ENCODE assay signal across 8 cellular contexts in genomic region chr11:18634140-18635032, GRCh38. TPM values are rescaled to one million over a fixed set of nuclear protein-coding genes. Genes with fewer than 3 reads are reported as not detected.
DNase-seq lines count a peak whose midpoint lies in the region; ATAC-seq and TF ChIP-seq lines count a peak whose summit lies in the region.

Gene SPTY2D1 (minus strand): TSS chr11:18634342. CDS start chr11:18634257, 85 bp downstream.

- no peaks in the 10 kb centered on the region for H3K36me3 ChIP-seq in IMR-90 (ENCODE audit: control insufficient read depth, insufficient read depth, low read length)

- TF ChIP-seq CTCF in IMR-90 (conservative IDR thresholded peaks at IDR 0.05; ENCODE audit: low read depth, low read length) (no peak), epithelial cell of esophagus (IDR thresholded peaks at IDR 0.05; ENCODE audit: insufficient read depth, low read depth, low read length, missing control alignments) (no peak)

- WGBS in IMR-90 (ENCODE audit: extremely low coverage in 2 of 2, insufficient read length in 1 of 2), 2 experiments: 1% methylated on average over 25 of the region's 60 CpGs; no CpG with 5 or more reads in 1 of the 2 experiments

- peak within 1 kb of the TSS; percentile 78 for H2BK120ac ChIP-seq in IMR-90 (ENCODE audit: low read depth, low read length)

- H2BK5ac ChIP-seq in IMR-90 (ENCODE audit: low read depth, low read length, poor library complexity, severe bottlenecking): peak within 1 kb of the TSS; percentile 78

- H4K20me1 ChIP-seq in IMR-90 (ENCODE audit: insufficient read depth, low read length): peaks cover 10% of the 10 kb centered on the region; the same call in 1 of the 2 replicates

- H4K5ac ChIP-seq in IMR-90 (ENCODE audit: low read depth, low read length): peak within 1 kb of the TSS; percentile 76

- H2BK20ac ChIP-seq in IMR-90 (ENCODE audit: low read depth, low read length): peak within 1 kb of the TSS; percentile 35; the same call in 1 of the 2 replicates

- in situ Hi-C loops in IMR-90 (cut with MboI; ENCODE audit: low sequenced_read_pairs): no loop called here

- H3K4me3 ChIP-seq in IMR-90 (ENCODE audit: insufficient read depth, low read depth, low read length) (peak within 1 kb of the TSS; percentile 60), epithelial cell of esophagus (ENCODE audit: low read length) (peak within 1 kb of the TSS; percentile 99), mononuclear cell (ENCODE audit: low read length) (peak within 1 kb of the TSS; percentile 95)

- no TSS peak for BruUV-seq in IMR-90 (replicated peaks; lab: Mats Ljungman, UMichigan)

- POLR2A ChIA-PET in IMR-90 (lab: Charles Lee; ENCODE audit: unreplicated experiment): no interaction called here

- CTCF ChIA-PET in IMR-90 (lab: Yijun Ruan, JAX): interaction anchor here (0.6 kb wide), 1 partner anchor 35 kb away, joined by 3 read pairs; no protein-coding TSS in a partner anchor

- peak within 1 kb of the TSS; percentile 59 for H3K23ac ChIP-seq in IMR-90 (ENCODE audit: low read depth, low read length)

- peak within 1 kb of the TSS; percentile 95 for H2AFZ ChIP-seq in IMR-90 (replicated peaks; ENCODE audit: low read length, poor library complexity)

- TF ChIP-seq RAD21 in IMR-90 (IDR thresholded peaks at IDR 0.05; ENCODE audit: low read length): 0 out of 2 replicates have a peak, but pooled peaks have one; percentile 4

- H3K27me3 ChIP-seq in IMR-90 (ENCODE audit: control insufficient read depth, insufficient read depth, low read length) (no peaks in the 10 kb centered on the region), mononuclear cell (ENCODE audit: insufficient read depth, low read length) (no peaks in the 10 kb centered on the region)

- H3K56ac ChIP-seq in IMR-90 (ENCODE audit: extremely low read depth, insufficient read depth, low read length): peak within 1 kb of the TSS; percentile 90

- peak within 1 kb of the TSS; percentile 80 for H3K4me2 ChIP-seq in IMR-90 (ENCODE audit: low read depth, low read length)

- intact Hi-C loops in IMR-90 (cut with micrococcal nuclease): loop anchor here (1.0 to 10.0 kb wide), 3 partner anchors 16 to 240 kb away; partner anchors contain the start of genes LDHA and UEVLD

- peak; percentile 98 for TF ChIP-seq POLR2A in IMR-90 (IDR thresholded peaks at IDR 0.05; ENCODE audit: low read depth, low read length)

- H3K14ac ChIP-seq in IMR-90 (replicated peaks; ENCODE audit: low read depth, low read length): peak within 1 kb of the TSS; percentile 88

- H3K4me1 ChIP-seq in IMR-90 (ENCODE audit: control insufficient read depth, insufficient read depth, low read length): no peaks in the 10 kb centered on the region
- H3K4me1 ChIP-seq in mononuclear cell (ENCODE audit: insufficient read depth, low read length): peaks cover 18% of the 10 kb centered on the region

- H3K18ac ChIP-seq in IMR-90 (ENCODE audit: low read depth, low read length): peak within 1 kb of the TSS; percentile 38

- ATAC-seq in GM21528 (IDR thresholded peaks at IDR 0.05; ENCODE audit: low FRiP score, unreplicated experiment) (peak; percentile 94), IMR-90 (ENCODE audit: low read depth) (peak; percentile 97)

- peak within 1 kb of the TSS; percentile 81 for H4K91ac ChIP-seq in IMR-90 (ENCODE audit: insufficient read depth, low read depth, low read length)

- peaks cover 0 to 14% of the 10 kb centered on the region in 2 experiments; a peak in 2 of 4 replicates for H3K79me1 ChIP-seq in IMR-90 (ENCODE audit: low read depth in 1 of 2, low read length in 2 of 2)

- H3K9me1 ChIP-seq in IMR-90 (ENCODE audit: insufficient read depth, low read length): 0 out of 2 replicates have a peak, but pooled peaks cover 2% of the 10 kb centered on the region

- peak within 1 kb of the TSS; percentile 92 for H3K9ac ChIP-seq in IMR-90 (ENCODE audit: low read depth, low read length)

- dilution Hi-C loops in IMR-90 (cut with HindIII; ENCODE audit: low sequenced_read_pairs, unreplicated experiment): no loop called here

- H3K27ac ChIP-seq in IMR-90 (ENCODE audit: insufficient read depth, low read length): peak within 1 kb of the TSS; percentile 90

- no peaks in the 10 kb centered on the region for H3K9me3 ChIP-seq in IMR-90 (ENCODE audit: control insufficient read depth, insufficient read depth, low read length)
- no peaks in the 10 kb centered on the region for H3K9me3 ChIP-seq in mononuclear cell (ENCODE audit: low read depth, low read length)

- DNase-seq in DMS 273 (lab: John Stamatoyannopoulos, UW; ENCODE audit: unreplicated experiment) (peak; percentile 98), IMR-90 (peak; percentile 99), OCI-M1 (lab: John Stamatoyannopoulos, UW) (peak; percentile 99), activated T-cell treated with anti-CD3 and anti-CD28 coated beads for 24 hours (ENCODE audit: low read depth) (peak; percentile 97), epithelial cell of esophagus (ENCODE audit: low read depth) (peak; percentile 100)
- DNase-seq in stimulated activated CD8-positive, alpha-beta memory T cell treated with anti-CD3 and anti-CD28 coated beads, Interleukin-4, amount 100 ng/mL, for 1 hour (ENCODE audit: low read depth in 2 of 2, low spot score in 1 of 2): peak; percentile 89 to 93

- peak within 1 kb of the TSS; percentile 91 for H3K4ac ChIP-seq in IMR-90 (ENCODE audit: low read depth, low read length)

- peak within 1 kb of the TSS; percentile 55; the same call in 2 of the 3 replicates for H2BK15ac ChIP-seq in IMR-90 (ENCODE audit: low read depth, low read length)

- peak within 1 kb of the TSS; percentile 69 for H2AK5ac ChIP-seq in IMR-90 (ENCODE audit: low read depth, low read length)

- H2AK9ac ChIP-seq in IMR-90 (replicated peaks; ENCODE audit: low read depth, low read length, poor library complexity): peak within 1 kb of the TSS; percentile 71

- H4K8ac ChIP-seq in IMR-90 (ENCODE audit: low read depth in 2 of 2, low read length in 2 of 2): peak within 1 kb of the TSS; percentile 76 to 93

TF ChIP-seq in IMR-90, 13 proteins besides CTCF, POLR2A, EP300 and RAD21:
- TF ChIP-seq FOS (IDR thresholded peaks at IDR 0.05; ENCODE audit: low read depth, low read length) (peak; percentile 5; the same call in 1 of the 2 replicates), CEBPB (IDR thresholded peaks at IDR 0.05; ENCODE audit: low read depth, low read length) (peak; percentile 61; the same call in 1 of the 2 replicates), MXI1 (IDR thresholded peaks at IDR 0.05; ENCODE audit: borderline replicate concordance, low read depth, low read length) (peak; percentile 85), USF2 (IDR thresholded peaks at IDR 0.05; ENCODE audit: low read depth, low read length) (peak; percentile 69), CHD1 (IDR thresholded peaks at IDR 0.05; ENCODE audit: low read depth, low read length) (no peak), SMC3 (IDR thresholded peaks at IDR 0.05; ENCODE audit: low read depth, low read length) (no peak), MAZ (IDR thresholded peaks at IDR 0.05; ENCODE audit: borderline replicate concordance, low read depth, low read length) (peak; percentile 98), NFE2L2 (IDR thresholded peaks at IDR 0.05; ENCODE audit: low read depth, low read length) (peak; percentile 44), RCOR1 (IDR thresholded peaks at IDR 0.05; ENCODE audit: insufficient replicate concordance, low read length) (peak; percentile 41), BHLHE40 (IDR thresholded peaks at IDR 0.05; ENCODE audit: low read depth, low read length) (peak; percentile 97), RFX5 (IDR thresholded peaks at IDR 0.05; ENCODE audit: low read depth, low read length) (no peak), ELK1 (IDR thresholded peaks at IDR 0.05; ENCODE audit: borderline replicate concordance, low read depth, low read length) (peak; percentile 31; the same call in 1 of the 2 replicates), MAFK (IDR thresholded peaks at IDR 0.05; ENCODE audit: low read depth, low read length) (peak; percentile 34)

RNA-seq across cellular contexts. Expression of gene SPTY2D1, which starts in this region (rescaled TPM):
- 35.8 and 36.6 TPM in 2 replicates for total RNA-seq in IMR-90 (2012; rRNA removed)
- 10.3 and 12.4 TPM in 2 replicates for polyA plus RNA-seq in IMR-90 (2012; rRNA removed)
- 3.0 and 7.2 TPM in 2 replicates for polyA plus RNA-seq in IMR-90 (2012; cell fraction: cytosol; rRNA removed)
- 5.4 and 7.4 TPM in 2 replicates for polyA plus RNA-seq in IMR-90 (2012; cell fraction: nucleus; rRNA removed; ENCODE audit: low replicate concordance)
- 62.2 TPM for total RNA-seq in mononuclear cell

Comparison
In these comparisons a context has a peak if more than half of its experiments do, and no peak if none do; other contexts are left out.
1. Peak in every context shown above with its lines: DNase-seq, ATAC-seq, H3K4me3 ChIP-seq and H3K27ac ChIP-seq.